ENCODE assay signal across 8 cellular contexts in genomic region chr13:24274452-24274971, GRCh38. TPM values are rescaled to one million over a fixed set of nuclear protein-coding genes. Genes with fewer than 3 reads are reported as not detected.
DNase-seq lines count a peak whose midpoint lies in the region; ATAC-seq and FAIRE-seq lines count a peak whose summit lies in the region.

No MANE protein-coding gene starts in this region.

- no peaks in the 10 kb centered on the region for H3K27me3 ChIP-seq in small intestine (ENCODE audit: control insufficient read depth in 2 of 2, insufficient read depth in 2 of 2, low read length in 2 of 2)

- no peaks in the 10 kb centered on the region for H3K9me3 ChIP-seq in small intestine (ENCODE audit: control insufficient read depth, low read depth)

- H3K36me3 Mint-ChIP-seq in effector memory CD8-positive, alpha-beta T cell (ENCODE audit: insufficient read depth): peaks cover 68% of the 10 kb centered on the region

- peak overlapping the region in 1 of 2 donors; percentile 77 for H3K27ac ChIP-seq in small intestine (ENCODE audit: low read depth in 1 of 2, low read length in 1 of 2)

- peak; percentile 56 for DNase-seq in activated CD4-positive, alpha-beta T cell treated with anti-CD3 and anti-CD28 coated beads for 1 hour
- peak; percentile 39 to 46 (median 45) for DNase-seq in effector memory CD8-positive, alpha-beta T cell
- peak; percentile 84 for DNase-seq in stimulated activated CD4-positive, alpha-beta T cell treated with anti-CD3 and anti-CD28 coated beads, Interleukin-15, amount 100 ng/mL, for 24 hours
- DNase-seq in cerebellar nuclear complex (lab: John Stamatoyannopoulos, UW) (no peak), small intestine (no peak), cortex of kidney (lab: John Stamatoyannopoulos, UW) (no peak)

- no peak for FAIRE-seq in small intestine (lab: Jason Lieb, UNC)

- ATAC-seq in GM18861 (IDR thresholded peaks at IDR 0.05; ENCODE audit: unreplicated experiment) (peak; percentile 53), HG02943 (IDR thresholded peaks at IDR 0.05; ENCODE audit: low read depth, unreplicated experiment) (peak; percentile 61)
- ATAC-seq in effector memory CD8-positive, alpha-beta T cell (replicated peaks): peak; percentile 55

- H3K4me3 ChIP-seq in small intestine (ENCODE audit: low read depth in 1 of 2, low read length in 2 of 2): no peak overlapping the region

- WGBS in small intestine, 3 donors: 43 to 85% (median 44%) methylated on average over 6 of the region's 6 CpGs

- no peaks in the 10 kb centered on the region for H3K36me3 ChIP-seq in small intestine (ENCODE audit: control insufficient read depth in 2 of 2, insufficient read depth in 2 of 2, low read length in 2 of 2)

- peak overlapping the region; percentile 96 to 99 for H3K27ac Mint-ChIP-seq in effector memory CD8-positive, alpha-beta T cell

- no peaks in the 10 kb centered on the region for H3K27me3 Mint-ChIP-seq in effector memory CD8-positive, alpha-beta T cell

- peak overlapping the region; percentile 63 to 72 for H3K4me3 Mint-ChIP-seq in effector memory CD8-positive, alpha-beta T cell

- peaks cover 0 to 1% of the 10 kb centered on the region in 2 donors for H3K9me3 Mint-ChIP-seq in effector memory CD8-positive, alpha-beta T cell

- peaks cover 68 to 83% of the 10 kb centered on the region in 2 donors for H3K4me1 Mint-ChIP-seq in effector memory CD8-positive, alpha-beta T cell (ENCODE audit: low read depth in 2 of 2)

- peaks cover 3 to 14% of the 10 kb centered on the region in 2 donors for H3K4me1 ChIP-seq in small intestine (ENCODE audit: control insufficient read depth in 2 of 2, insufficient read depth in 1 of 2, low read depth in 1 of 2, low read length in 1 of 2)

RNA-seq across cellular contexts. Expression of gene C1QTNF9, which starts 34.9 kb away (rescaled TPM):
- under 1 TPM in 1 of 3 donors, not detected in 2; 0.22 TPM for polyA plus RNA-seq in small intestine

Comparison
In these comparisons a context has a peak if more than half of its experiments do, and no peak if none do; other contexts are left out.
1. DNase-seq: peak in activated CD4-positive, alpha-beta T cell treated with anti-CD3 and anti-CD28 coated beads for 1 hour (single experiment), effector memory CD8-positive, alpha-beta T cell (3 of 3) and stimulated activated CD4-positive, alpha-beta T cell treated with anti-CD3 and anti-CD28 coated beads, Interleukin-15, amount 100 ng/mL, for 24 hours (single experiment); none in cerebellar nuclear complex (0 of 2), small intestine (single experiment) and cortex of kidney (single experiment).
2. Peak in every context shown above with its lines, with median percentiles within 50 percentile points of each other: ATAC-seq.